Comparison of ENCODE assay signal across 1 cellular context in genomic region chr1:161081519-161081918, GRCh38.
TF ChIP-seq lines count a peak whose summit lies in the region.

No MANE protein-coding gene starts in this region.

TF ChIP-seq in H1, 55 proteins besides CTCF, POLR2A, EP300 and RAD21:
- TF ChIP-seq BACH1 (IDR thresholded peaks at IDR 0.05; ENCODE audit: low read length) (no peak), GTF2F1 (IDR thresholded peaks at IDR 0.05; ENCODE audit: borderline replicate concordance, low read depth, low read length) (no peak), MAFK (IDR thresholded peaks at IDR 0.05; ENCODE audit: low read depth, low read length) (no peak), TCF12 (IDR thresholded peaks at IDR 0.05; ENCODE audit: low read depth, low read length) (no peak), TBP (IDR thresholded peaks at IDR 0.05; ENCODE audit: low read depth, low read length) (no peak), CTBP2 (IDR thresholded peaks at IDR 0.05; ENCODE audit: borderline replicate concordance, insufficient read depth, insufficient read length, low read length) (no peak), EZH2 (IDR thresholded peaks at IDR 0.05; ENCODE audit: low read depth, low read length, severe bottlenecking) (no peak)
